In the genomic region with DNA sequence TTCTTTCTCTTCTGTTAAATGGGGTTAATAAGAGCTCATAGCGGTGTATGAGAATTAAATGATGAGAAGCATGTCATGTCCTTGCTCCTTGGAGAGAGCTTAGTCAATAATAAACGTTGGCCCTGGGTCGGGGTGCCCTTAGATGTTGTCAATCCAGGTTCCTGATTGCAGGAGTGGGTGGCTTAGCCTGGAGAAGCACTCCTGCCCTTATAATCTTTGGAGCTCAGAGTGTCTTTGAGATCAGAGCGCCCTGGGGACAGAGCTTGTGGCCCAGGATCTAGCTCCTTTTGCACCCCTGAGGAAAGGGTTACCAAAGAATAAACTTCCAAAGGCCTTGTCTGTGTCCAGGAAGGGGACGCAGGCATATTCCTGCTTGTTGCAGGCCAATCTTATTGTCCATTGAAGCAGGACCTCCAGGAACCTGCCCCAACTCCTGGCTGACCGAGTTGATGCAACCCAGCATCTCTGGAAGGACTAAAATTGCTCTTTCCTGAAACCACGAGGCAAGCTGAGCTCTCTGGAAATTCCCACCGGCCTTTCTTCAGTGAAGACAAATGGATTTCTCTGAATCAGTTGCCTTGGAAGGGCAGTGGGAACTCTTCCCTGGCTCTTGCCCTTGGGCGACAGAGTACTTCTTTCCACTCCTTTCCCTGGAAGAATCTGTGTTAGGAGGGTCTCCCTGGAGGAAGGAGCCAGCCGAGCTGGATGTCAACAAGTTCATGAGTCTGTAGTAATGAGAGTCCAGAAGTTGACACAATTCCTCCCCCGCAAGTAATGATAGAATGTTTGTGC, we compare ENCODE assay signal across 21 cellular contexts. TPM values are rescaled to one million over a fixed set of nuclear protein-coding genes. Genes with fewer than 3 reads are reported as not detected.
DNase-seq lines count a peak whose midpoint lies in the region; ATAC-seq, FAIRE-seq and TF ChIP-seq lines count a peak whose summit lies in the region.
"Had no signal": no experiment of that assay in that cellular context is flagged by ENCODE, and none has a peak within 500 bp of the region (broad histone marks: within the 10 kb centered on the region; RNA-seq: fewer than 3 reads in every experiment).

No MANE protein-coding gene starts in this region.

- no peak overlapping the region for H2BK5ac ChIP-seq in IMR-90 (ENCODE audit: low read depth, low read length, poor library complexity, severe bottlenecking)

- H3K27ac Mint-ChIP-seq in activated T-helper 1 cell treated with anti-CD3 and anti-CD28 coated beads, Interleukin-12 subunit alpha, Interleukin-12 subunit beta, Interleukin-2, Interleukin-4 antibody, amounts not matched to agents 30 ng/mL and 10 ng/mL and 1 ng/mL, durations not matched to agents 14 hours and 24 hours and 36 hours: no peak overlapping the region

- dilution Hi-C loops in IMR-90 (cut with HindIII; ENCODE audit: low sequenced_read_pairs, unreplicated experiment): no loop called here

- no peak overlapping the region for H2AK5ac ChIP-seq in IMR-90 (ENCODE audit: low read depth, low read length)

- no peaks in the 10 kb centered on the region for H3K36me3 Mint-ChIP-seq in activated T-helper 1 cell treated with anti-CD3 and anti-CD28 coated beads, Interleukin-12 subunit alpha, Interleukin-12 subunit beta, Interleukin-2, Interleukin-4 antibody, amounts not matched to agents 30 ng/mL and 10 ng/mL and 1 ng/mL, durations not matched to agents 14 hours and 24 hours and 36 hours (ENCODE audit: low read depth)

- H3K56ac ChIP-seq in IMR-90 (ENCODE audit: extremely low read depth, insufficient read depth, low read length): no peak overlapping the region

- H3K4me3 Mint-ChIP-seq in activated T-helper 1 cell treated with anti-CD3 and anti-CD28 coated beads, Interleukin-12 subunit alpha, Interleukin-12 subunit beta, Interleukin-2, Interleukin-4 antibody, amounts not matched to agents 30 ng/mL and 10 ng/mL and 1 ng/mL, durations not matched to agents 14 hours and 24 hours and 36 hours: no peak overlapping the region

- H3K23ac ChIP-seq in IMR-90 (ENCODE audit: low read depth, low read length): no peak overlapping the region

- intact Hi-C loops in IMR-90 (cut with micrococcal nuclease) (no loop called here), sciatic nerve (cut with DNase I) (no loop called here)
- intact Hi-C loops in activated T-helper 1 cell treated with anti-CD3 and anti-CD28 coated beads, Interleukin-12 subunit alpha, Interleukin-12 subunit beta, Interleukin-2, Interleukin-4 antibody, amounts not matched to agents 30 ng/mL and 10 ng/mL and 1 ng/mL, durations not matched to agents 14 hours and 24 hours and 36 hours (cut with micrococcal nuclease): no loop called here

- H2AFZ ChIP-seq in IMR-90 (replicated peaks; ENCODE audit: low read length, poor library complexity): peak overlapping the region; percentile 27

- H3K4me3 ChIP-seq in A549 (no peak overlapping the region), IMR-90 (ENCODE audit: insufficient read depth, low read depth, low read length) (no peak overlapping the region), gastroesophageal sphincter (no peak overlapping the region)
- H3K4me3 ChIP-seq: K562 had no signal

- H2BK20ac ChIP-seq in IMR-90 (ENCODE audit: low read depth, low read length): no peak overlapping the region

- in situ Hi-C loops in IMR-90 (cut with MboI; ENCODE audit: low sequenced_read_pairs): no loop called here

- no peak for TF ChIP-seq RAD21 in A549 (conservative IDR thresholded peaks at IDR 0.05 in 1 of 2, IDR thresholded peaks at IDR 0.05 in 1 of 2)
- no peak for TF ChIP-seq RAD21 in IMR-90 (IDR thresholded peaks at IDR 0.05; ENCODE audit: low read length)

- no peak overlapping the region for H4K5ac ChIP-seq in IMR-90 (ENCODE audit: low read depth, low read length)

- TF ChIP-seq CTCF in A549 (IDR thresholded peaks at IDR 0.05): no peak
- TF ChIP-seq CTCF in IMR-90 (conservative IDR thresholded peaks at IDR 0.05; ENCODE audit: low read depth, low read length): no peak
- TF ChIP-seq CTCF in gastroesophageal sphincter (IDR thresholded peaks at IDR 0.05): no peak

- H4K91ac ChIP-seq in IMR-90 (ENCODE audit: insufficient read depth, low read depth, low read length): no peak overlapping the region

- POLR2A ChIA-PET in A549 (lab: Yijun Ruan, JAX) (no interaction called here), IMR-90 (lab: Charles Lee; ENCODE audit: unreplicated experiment) (no interaction called here)

- H3K27ac ChIP-seq in A549 (peak overlapping the region; percentile 24 to 94; a peak in 5 of 6 replicates), IMR-90 (ENCODE audit: insufficient read depth, low read length) (no peak overlapping the region), gastroesophageal sphincter (no peak overlapping the region)
- H3K27ac ChIP-seq: C4-2B had no signal

- ATAC-seq in A549: no peak
- no peak for ATAC-seq in IMR-90 (ENCODE audit: low read depth)
- ATAC-seq in gastroesophageal sphincter: peak; percentile 6
- ATAC-seq in sciatic nerve: peak; percentile 69
- no peak for ATAC-seq in HG02610 (IDR thresholded peaks at IDR 0.05; ENCODE audit: unreplicated experiment)
- no peak for ATAC-seq in HG03439 (IDR thresholded peaks at IDR 0.05; ENCODE audit: unreplicated experiment)
- ATAC-seq: K562 had no signal

- H3K27me3 Mint-ChIP-seq in activated T-helper 1 cell treated with anti-CD3 and anti-CD28 coated beads, Interleukin-12 subunit alpha, Interleukin-12 subunit beta, Interleukin-2, Interleukin-4 antibody, amounts not matched to agents 30 ng/mL and 10 ng/mL and 1 ng/mL, durations not matched to agents 14 hours and 24 hours and 36 hours (ENCODE audit: insufficient read depth): no peaks in the 10 kb centered on the region

- H2BK15ac ChIP-seq in IMR-90 (ENCODE audit: low read depth, low read length): no peak overlapping the region

- BruUV-seq in IMR-90 (replicated peaks; lab: Mats Ljungman, UMichigan): no TSS peak

- H3K18ac ChIP-seq in IMR-90 (ENCODE audit: low read depth, low read length): no peak overlapping the region

- no peak overlapping the region for H3K9ac ChIP-seq in IMR-90 (ENCODE audit: low read depth, low read length)

- H3K4ac ChIP-seq in IMR-90 (ENCODE audit: low read depth, low read length): no peak overlapping the region

- H3K36me3 ChIP-seq in IMR-90 (ENCODE audit: control insufficient read depth, insufficient read depth, low read length) (no peaks in the 10 kb centered on the region), gastroesophageal sphincter (no peaks in the 10 kb centered on the region)

- TF ChIP-seq EP300 in A549 (IDR thresholded peaks at IDR 0.05) (no peak), gastroesophageal sphincter (IDR thresholded peaks at IDR 0.05) (no peak)

- no peak overlapping the region for H2AK9ac ChIP-seq in IMR-90 (replicated peaks; ENCODE audit: low read depth, low read length, poor library complexity)

- no peak for TF ChIP-seq POLR2A in A549 (IDR thresholded peaks at IDR 0.05; ENCODE audit: low read length)
- TF ChIP-seq POLR2A in IMR-90 (IDR thresholded peaks at IDR 0.05; ENCODE audit: low read depth, low read length): no peak
- no peak for TF ChIP-seq POLR2A in gastroesophageal sphincter (IDR thresholded peaks at IDR 0.05)

- H3K4me2 ChIP-seq in A549: no peak overlapping the region
- H3K4me2 ChIP-seq in IMR-90 (ENCODE audit: low read depth, low read length): no peak overlapping the region

- no peaks in the 10 kb centered on the region; the same call in 1 of the 2 replicates for H4K20me1 ChIP-seq in IMR-90 (ENCODE audit: insufficient read depth, low read length)

- H4K8ac ChIP-seq in IMR-90 (ENCODE audit: low read depth in 2 of 2, low read length in 2 of 2): no peak overlapping the region

- no peak overlapping the region for H3K14ac ChIP-seq in IMR-90 (replicated peaks; ENCODE audit: low read depth, low read length)

- H3K79me1 ChIP-seq in IMR-90 (ENCODE audit: low read depth in 1 of 2, low read length in 2 of 2): no peaks in the 10 kb centered on the region

- CTCF ChIA-PET in A549 (lab: Yijun Ruan, JAX): interaction anchor here (0.6 to 10.1 kb wide), 16 partner anchors 11 to 321 kb away, joined by 3 to 191 read pairs (median 4); a partner anchor contains a TSS
- CTCF ChIA-PET in IMR-90 (lab: Yijun Ruan, JAX): interaction anchor here (0.6 to 2.6 kb wide), 3 partner anchors 16 to 362 kb away, joined by 3 to 16 read pairs (median 6); no protein-coding TSS in a partner anchor

- peaks cover 47% of the 10 kb centered on the region for H3K27me3 ChIP-seq in IMR-90 (ENCODE audit: control insufficient read depth, insufficient read depth, low read length)
- H3K27me3 ChIP-seq in gastroesophageal sphincter: peaks cover under 1% of the 10 kb centered on the region

- H3K9me3 ChIP-seq in A549 (no peaks in the 10 kb centered on the region), IMR-90 (ENCODE audit: control insufficient read depth, insufficient read depth, low read length) (peaks cover 2% of the 10 kb centered on the region; the same call in 1 of the 2 replicates), gastroesophageal sphincter (no peaks in the 10 kb centered on the region)

- FAIRE-seq in A549 (lab: Jason Lieb, UNC): no peak
- FAIRE-seq: H1, K562 had no signal

- no peaks in the 10 kb centered on the region for H3K4me1 Mint-ChIP-seq in activated T-helper 1 cell treated with anti-CD3 and anti-CD28 coated beads, Interleukin-12 subunit alpha, Interleukin-12 subunit beta, Interleukin-2, Interleukin-4 antibody, amounts not matched to agents 30 ng/mL and 10 ng/mL and 1 ng/mL, durations not matched to agents 14 hours and 24 hours and 36 hours (ENCODE audit: low read depth)

- H3K9me3 Mint-ChIP-seq in activated T-helper 1 cell treated with anti-CD3 and anti-CD28 coated beads, Interleukin-12 subunit alpha, Interleukin-12 subunit beta, Interleukin-2, Interleukin-4 antibody, amounts not matched to agents 30 ng/mL and 10 ng/mL and 1 ng/mL, durations not matched to agents 14 hours and 24 hours and 36 hours: no peaks in the 10 kb centered on the region

- H3K4me1 ChIP-seq in A549 (peaks cover 52% of the 10 kb centered on the region), IMR-90 (ENCODE audit: control insufficient read depth, insufficient read depth, low read length) (no peaks in the 10 kb centered on the region), gastroesophageal sphincter (peaks cover 0 to 24% (median 0%) of the 10 kb centered on the region in 3 donors)

- H2BK120ac ChIP-seq in IMR-90 (ENCODE audit: low read depth, low read length): no peak overlapping the region

- no peaks in the 10 kb centered on the region for H3K9me1 ChIP-seq in IMR-90 (ENCODE audit: insufficient read depth, low read length)

- DNase-seq in A549 (ENCODE audit: low read depth in 1 of 2, low spot score in 1 of 2) (no peak), IMR-90 (no peak), sciatic nerve (ENCODE audit: low spot score) (no peak), mucosa of gallbladder (ENCODE audit: low spot score) (no peak)
- DNase-seq in activated T-helper 1 cell treated with anti-CD3 and anti-CD28 coated beads, Interleukin-12 subunit alpha, Interleukin-12 subunit beta, Interleukin-2, Interleukin-4 antibody, amounts not matched to agents 30 ng/mL and 10 ng/mL and 1 ng/mL, durations not matched to agents 14 hours and 24 hours and 36 hours (ENCODE audit: low spot score): no peak
- DNase-seq: ACHN; DMS79 treated with DMSO at 0.1 percent for 48 hours; NCI-H1092 treated with DMSO at 0.1 percent for 48 hours; NCI-H146; NCI-H2029 treated with DMSO at 0.1 percent for 48 hours; NCI-H446 treated with DMSO at 0.1 percent for 48 hours; NCI-H69; NK-92 treated with Interleukin-12 subunit alpha and Interleukin-12 subunit beta, amount 100 ng/mL, for 24 hours; OCI-M1; SHP77 treated with DMSO at 0.1 percent for 48 hours had no signal

- WGBS in A549 (ENCODE audit: missing lambda C conversion rate): 81% methylated on average over 11 of the region's 11 CpGs
- 83% methylated on average over 3 of the region's 11 CpGs; no CpG with 5 or more reads in 1 of the 2 experiments for WGBS in IMR-90 (ENCODE audit: extremely low coverage in 2 of 2, insufficient read length in 1 of 2), 2 experiments
- WGBS in gastroesophageal sphincter (ENCODE audit: low coverage in 1 of 2), 2 donors: 47 to 85% methylated on average over 8 of the region's 11 CpGs

RNA-seq across cellular contexts. Expression of a gene that starts 6.4 kb away (rescaled TPM):
- 9.4 and 9.9 TPM in 2 replicates for polyA plus RNA-seq in A549 (2011; rRNA removed)
- 5.5 and 6.4 TPM in 2 replicates for polyA plus RNA-seq in A549 (2012; cell fraction: cytosol; rRNA removed)
- polyA plus RNA-seq in A549 (2012; cell fraction: nucleus; rRNA removed): 9.1 and 9.3 TPM in 2 replicates
- 6.1 to 9.2 TPM (median 6.8 TPM) in 3 replicates for polyA plus RNA-seq in A549 (2017; fragmentation: RNase III; extraction: RNeasy Plus Mini Kit Qiagen cat#74134 plus additional on column Dnase treatment)
- 4.5 and 8.3 TPM in 2 replicates for polyA minus RNA-seq in A549 (2011; rRNA and poly(A)+ RNA removed)
- total RNA-seq in IMR-90 (2012; rRNA removed): not detected in 2 replicates
- not detected in 2 replicates for polyA plus RNA-seq in IMR-90 (2012; rRNA removed)
- polyA plus RNA-seq in IMR-90 (2012; cell fraction: cytosol; rRNA removed): 0.10 and 0.13 TPM in 2 replicates
- not detected in 2 replicates for polyA plus RNA-seq in IMR-90 (2012; cell fraction: nucleus; rRNA removed; ENCODE audit: low replicate concordance)
- total RNA-seq in gastroesophageal sphincter: not detected
- not detected for total RNA-seq in sciatic nerve
- total RNA-seq in activated T-helper 1 cell treated with anti-CD3 and anti-CD28 coated beads, Interleukin-12 subunit alpha, Interleukin-12 subunit beta, Interleukin-2, Interleukin-4 antibody, amounts not matched to agents 30 ng/mL and 10 ng/mL and 1 ng/mL, durations not matched to agents 14 hours and 24 hours and 36 hours: not detected in 2 replicates
- total RNA-seq in mucosa of gallbladder: 1,366 TPM
- polyA plus RNA-seq: K562 had no signal

RNA-seq across cellular contexts. Expression of a gene that starts 14.6 kb away (rescaled TPM):
- 6.2 and 6.3 TPM in 2 replicates for polyA plus RNA-seq in A549 (2011; rRNA removed)
- 3.5 and 6.1 TPM in 2 replicates for polyA plus RNA-seq in A549 (2012; cell fraction: cytosol; rRNA removed)
- 17.1 and 24.5 TPM in 2 replicates for polyA plus RNA-seq in A549 (2012; cell fraction: nucleus; rRNA removed)
- polyA plus RNA-seq in A549 (2017; fragmentation: RNase III; extraction: RNeasy Plus Mini Kit Qiagen cat#74134 plus additional on column Dnase treatment): 4.4 to 6.0 TPM (median 5.2 TPM) in 3 replicates
- polyA minus RNA-seq in A549 (2011; rRNA and poly(A)+ RNA removed): 4.5 and 9.5 TPM in 2 replicates
- total RNA-seq in IMR-90 (2012; rRNA removed): not detected in 2 replicates
- polyA plus RNA-seq in IMR-90 (2012; rRNA removed): 0.11 TPM in 1 of 2 replicates, not detected in the other
- polyA plus RNA-seq in IMR-90 (2012; cell fraction: cytosol; rRNA removed): 0.04 TPM in 1 of 2 replicates, not detected in the other
- 0.21 and 0.58 TPM in 2 replicates for polyA plus RNA-seq in IMR-90 (2012; cell fraction: nucleus; rRNA removed; ENCODE audit: low replicate concordance)
- total RNA-seq in gastroesophageal sphincter: not detected
- 0.22 TPM for total RNA-seq in sciatic nerve
- not detected in 2 replicates for total RNA-seq in activated T-helper 1 cell treated with anti-CD3 and anti-CD28 coated beads, Interleukin-12 subunit alpha, Interleukin-12 subunit beta, Interleukin-2, Interleukin-4 antibody, amounts not matched to agents 30 ng/mL and 10 ng/mL and 1 ng/mL, durations not matched to agents 14 hours and 24 hours and 36 hours
- 212 TPM for total RNA-seq in mucosa of gallbladder
- total RNA-seq: K562 had no signal
- polyA plus RNA-seq: K562 had no signal

Comparison
In these comparisons a context has a peak if more than half of its experiments do, and no peak if none do; other contexts are left out.
1. ATAC-seq: peak in gastroesophageal sphincter (single experiment) and sciatic nerve (single experiment); none in A549 (0 of 2), IMR-90 (single experiment), HG02610 (single experiment) and HG03439 (single experiment).
2. H3K27ac ChIP-seq: peak in A549 (2 of 2); none in IMR-90 (single experiment) and gastroesophageal sphincter (0 of 4).
3. RNA of a gene that starts 6.4 kb away (total RNA-seq): 1,366 TPM in mucosa of gallbladder (single experiment); not detected in sciatic nerve (single experiment), not detected in IMR-90, not detected in gastroesophageal sphincter and not detected in activated T-helper 1 cell treated with anti-CD3 and anti-CD28 coated beads, Interleukin-12 subunit alpha, Interleukin-12 subunit beta, Interleukin-2, Interleukin-4 antibody, amounts not matched to agents 30 ng/mL and 10 ng/mL and 1 ng/mL, durations not matched to agents 14 hours and 24 hours and 36 hours; every median in the first group is over 1,000 times any median in the second.
4. RNA of a gene that starts 14.6 kb away (total RNA-seq): 212 TPM in mucosa of gallbladder (single experiment); 0.22 TPM in sciatic nerve (single experiment), not detected in IMR-90, not detected in gastroesophageal sphincter and not detected in activated T-helper 1 cell treated with anti-CD3 and anti-CD28 coated beads, Interleukin-12 subunit alpha, Interleukin-12 subunit beta, Interleukin-2, Interleukin-4 antibody, amounts not matched to agents 30 ng/mL and 10 ng/mL and 1 ng/mL, durations not matched to agents 14 hours and 24 hours and 36 hours; every median in the first group is over 100 times any median in the second.